In genomic region chr3:139434764-139435291, GRCh38 we compare ENCODE assay signal across 9 cellular contexts. TPM values are rescaled to one million over a fixed set of nuclear protein-coding genes. Genes with fewer than 3 reads are reported as not detected.
DNase-seq lines count a peak whose midpoint lies in the region; ATAC-seq and TF ChIP-seq lines count a peak whose summit lies in the region.
"Had no signal": no experiment of that assay in that cellular context is flagged by ENCODE, and none has a peak within 500 bp of the region (broad histone marks: within the 10 kb centered on the region; RNA-seq: fewer than 3 reads in every experiment).

No MANE protein-coding gene starts in this region.

- H3F3A ChIP-seq in MM.1S (ENCODE audit: insufficient read depth, low read length): no peaks in the 10 kb centered on the region

- no peaks in the 10 kb centered on the region for H3K27me3 ChIP-seq in HCT116 (ENCODE audit: insufficient read depth, low read length)
- no peaks in the 10 kb centered on the region for H3K27me3 ChIP-seq in adipocyte (replicated peaks; ENCODE audit: control insufficient read depth, insufficient read depth, low read length)
- no peaks in the 10 kb centered on the region for H3K27me3 ChIP-seq in suprapubic skin
- no peaks in the 10 kb centered on the region for H3K27me3 ChIP-seq in MM.1S (replicated peaks; ENCODE audit: insufficient read depth, low read length)

- H3K4me1 Mint-ChIP-seq in activated T-helper 1 cell treated with anti-CD3 and anti-CD28 coated beads, Interleukin-12 subunit alpha, Interleukin-12 subunit beta, Interleukin-2, Interleukin-4 antibody, amounts not matched to agents 30 ng/mL and 10 ng/mL and 1 ng/mL, durations not matched to agents 14 hours and 24 hours and 36 hours (ENCODE audit: low read depth): no peaks in the 10 kb centered on the region
- H3K4me1 Mint-ChIP-seq in stimulated activated effector memory CD8-positive, alpha-beta T cell treated with anti-CD3 and anti-CD28 coated beads, Interleukin-12 subunit alpha, Interleukin-12 subunit beta, amount 100 ng/mL, for 72 hours: no peaks in the 10 kb centered on the region

- TF ChIP-seq EP300 in suprapubic skin (IDR thresholded peaks at IDR 0.05): no peak

- H4K20me1 ChIP-seq in HCT116 (ENCODE audit: insufficient read depth) (no peaks in the 10 kb centered on the region), MM.1S (ENCODE audit: insufficient read depth, low read length) (no peaks in the 10 kb centered on the region)

- H3K36me3 Mint-ChIP-seq in activated T-helper 1 cell treated with anti-CD3 and anti-CD28 coated beads, Interleukin-12 subunit alpha, Interleukin-12 subunit beta, Interleukin-2, Interleukin-4 antibody, amounts not matched to agents 30 ng/mL and 10 ng/mL and 1 ng/mL, durations not matched to agents 14 hours and 24 hours and 36 hours (ENCODE audit: low read depth): no peaks in the 10 kb centered on the region
- no peaks in the 10 kb centered on the region for H3K36me3 Mint-ChIP-seq in stimulated activated effector memory CD8-positive, alpha-beta T cell treated with anti-CD3 and anti-CD28 coated beads, Interleukin-12 subunit alpha, Interleukin-12 subunit beta, amount 100 ng/mL, for 72 hours

- H3K9me2 ChIP-seq in HCT116 (ENCODE audit: insufficient read depth): no peaks in the 10 kb centered on the region
- H3K9me2 ChIP-seq in MM.1S (replicated peaks; ENCODE audit: insufficient read depth, low read length): no peaks in the 10 kb centered on the region

- no peak for TF ChIP-seq RAD21 in HCT116 (IDR thresholded peaks at IDR 0.05; ENCODE audit: low read depth)

- RAD21 ChIA-PET in HCT116 (lab: Charles Lee; ENCODE audit: low non-redundant PET in 1 of 2, low total read pairs in 2 of 2, uncharacterized antibody in 2 of 2, unreplicated experiment in 2 of 2): no interaction called here

- H3K36me3 ChIP-seq in HCT116 (ENCODE audit: control insufficient read depth in 1 of 2, insufficient read depth in 2 of 2, low read length in 2 of 2) (no peaks in the 10 kb centered on the region), adipocyte (ENCODE audit: control insufficient read depth, insufficient read depth, low read length, severe bottlenecking) (no peaks in the 10 kb centered on the region), suprapubic skin (no peaks in the 10 kb centered on the region), MM.1S (replicated peaks; ENCODE audit: insufficient read depth, low read length) (no peaks in the 10 kb centered on the region)

- ATAC-seq in HCT116: peak; percentile 49; the same call in 1 of the 2 replicates
- ATAC-seq in stimulated activated effector memory CD8-positive, alpha-beta T cell treated with anti-CD3 and anti-CD28 coated beads, Interleukin-12 subunit alpha, Interleukin-12 subunit beta, amount 100 ng/mL, for 72 hours: no peak

- H2AFZ ChIP-seq in HCT116 (ENCODE audit: low read depth, low read length, poor library complexity, severe bottlenecking): no peak overlapping the region
- H2AFZ ChIP-seq in MM.1S (ENCODE audit: low read length): no peak overlapping the region

- no peak overlapping the region for H3K9ac ChIP-seq in HCT116 (ENCODE audit: low read length)
- no peak overlapping the region for H3K9ac ChIP-seq in adipocyte (ENCODE audit: low read length)
- no peak overlapping the region for H3K9ac ChIP-seq in MM.1S (ENCODE audit: low read length)

- H3K4me1 ChIP-seq in HCT116 (ENCODE audit: control insufficient read depth in 1 of 2, insufficient read depth in 2 of 2, low read length in 2 of 2): peaks cover 0 to 6% of the 10 kb centered on the region in 2 experiments; a peak in 2 of 4 replicates
- H3K4me1 ChIP-seq in adipocyte (ENCODE audit: control insufficient read depth, insufficient read depth, low read length): peaks cover 13% of the 10 kb centered on the region
- H3K4me1 ChIP-seq in suprapubic skin: peaks cover 14% of the 10 kb centered on the region
- H3K4me1 ChIP-seq in MM.1S (ENCODE audit: low read length): no peaks in the 10 kb centered on the region

- no TSS peak for BruUV-seq in HCT116 (replicated peaks; lab: Mats Ljungman, UMichigan)

- no peak overlapping the region for H3K4me3 Mint-ChIP-seq in activated T-helper 1 cell treated with anti-CD3 and anti-CD28 coated beads, Interleukin-12 subunit alpha, Interleukin-12 subunit beta, Interleukin-2, Interleukin-4 antibody, amounts not matched to agents 30 ng/mL and 10 ng/mL and 1 ng/mL, durations not matched to agents 14 hours and 24 hours and 36 hours
- H3K4me3 Mint-ChIP-seq in stimulated activated effector memory CD8-positive, alpha-beta T cell treated with anti-CD3 and anti-CD28 coated beads, Interleukin-12 subunit alpha, Interleukin-12 subunit beta, amount 100 ng/mL, for 72 hours: no peak overlapping the region

- intact Hi-C loops in HCT116 (cut with micrococcal nuclease): no loop called here
- intact Hi-C loops in activated T-helper 1 cell treated with anti-CD3 and anti-CD28 coated beads, Interleukin-12 subunit alpha, Interleukin-12 subunit beta, Interleukin-2, Interleukin-4 antibody, amounts not matched to agents 30 ng/mL and 10 ng/mL and 1 ng/mL, durations not matched to agents 14 hours and 24 hours and 36 hours (cut with micrococcal nuclease): no loop called here

- 45% methylated on average over 2 of the region's 6 CpGs for WGBS in suprapubic skin

- H3K4me2 ChIP-seq in HCT116 (ENCODE audit: low read length) (no peak overlapping the region), MM.1S (ENCODE audit: low read depth, low read length) (no peak overlapping the region)

- POLR2A ChIA-PET in HCT116 (lab: Charles Lee): no interaction called here

- H3K27me3 Mint-ChIP-seq in activated T-helper 1 cell treated with anti-CD3 and anti-CD28 coated beads, Interleukin-12 subunit alpha, Interleukin-12 subunit beta, Interleukin-2, Interleukin-4 antibody, amounts not matched to agents 30 ng/mL and 10 ng/mL and 1 ng/mL, durations not matched to agents 14 hours and 24 hours and 36 hours (ENCODE audit: insufficient read depth): peaks cover 4% of the 10 kb centered on the region

- no peak overlapping the region for H3K27ac Mint-ChIP-seq in activated T-helper 1 cell treated with anti-CD3 and anti-CD28 coated beads, Interleukin-12 subunit alpha, Interleukin-12 subunit beta, Interleukin-2, Interleukin-4 antibody, amounts not matched to agents 30 ng/mL and 10 ng/mL and 1 ng/mL, durations not matched to agents 14 hours and 24 hours and 36 hours
- H3K27ac Mint-ChIP-seq in stimulated activated effector memory CD8-positive, alpha-beta T cell treated with anti-CD3 and anti-CD28 coated beads, Interleukin-12 subunit alpha, Interleukin-12 subunit beta, amount 100 ng/mL, for 72 hours: no peak overlapping the region

- no peak overlapping the region for H3K27ac ChIP-seq in HCT116 (ENCODE audit: low read depth, low read length)
- peak overlapping the region; percentile 65 for H3K27ac ChIP-seq in suprapubic skin
- no peak overlapping the region for H3K27ac ChIP-seq in MM.1S (ENCODE audit: low read length)

- TF ChIP-seq POLR2A in HCT116 (IDR thresholded peaks at IDR 0.05; ENCODE audit: borderline replicate concordance, extremely low read depth, insufficient read depth, insufficient read length) (no peak), suprapubic skin (IDR thresholded peaks at IDR 0.05) (no peak)

- DNase-seq in HCT116 (ENCODE audit: low read depth, low spot score) (no peak), adipocyte (ENCODE audit: low read depth) (peak; percentile 83), iris pigment epithelial cell (ENCODE audit: low read depth) (peak; percentile 83), suprapubic skin (ENCODE audit: low spot score in 2 of 2) (no peak), MM.1S (no peak)
- DNase-seq in activated T-helper 1 cell treated with anti-CD3 and anti-CD28 coated beads, Interleukin-12 subunit alpha, Interleukin-12 subunit beta, Interleukin-2, Interleukin-4 antibody, amounts not matched to agents 30 ng/mL and 10 ng/mL and 1 ng/mL, durations not matched to agents 14 hours and 24 hours and 36 hours (ENCODE audit: low spot score): no peak
- no peak for DNase-seq in stimulated activated effector memory CD8-positive, alpha-beta T cell treated with anti-CD3 and anti-CD28 coated beads, Interleukin-12 subunit alpha, Interleukin-12 subunit beta, amount 100 ng/mL, for 72 hours (ENCODE audit: low spot score in 2 of 2)
- DNase-seq: activated effector memory CD4-positive, alpha-beta T cell treated with anti-CD3 and anti-CD28 coated beads, Interleukin-2, amount 50 U/mL, for 16 hours had no signal

- H3K9me3 ChIP-seq in HCT116 (ENCODE audit: control insufficient read depth in 1 of 2, insufficient read depth in 1 of 2, low read depth in 1 of 2, low read length in 2 of 2) (no peaks in the 10 kb centered on the region), adipocyte (ENCODE audit: control insufficient read depth, low read length) (no peaks in the 10 kb centered on the region), suprapubic skin (no peaks in the 10 kb centered on the region), MM.1S (replicated peaks; ENCODE audit: insufficient read depth, low read length) (no peaks in the 10 kb centered on the region)

- H3K4me3 ChIP-seq in HCT116 (replicated peaks in 1 of 2; ENCODE audit: low read depth in 1 of 2, low read length in 2 of 2): no peak overlapping the region
- no peak overlapping the region for H3K4me3 ChIP-seq in adipocyte (ENCODE audit: low read length)
- no peak overlapping the region for H3K4me3 ChIP-seq in suprapubic skin
- H3K4me3 ChIP-seq in MM.1S (ENCODE audit: low read length): no peak overlapping the region

- CTCF ChIA-PET in HCT116 (lab: Charles Lee): no interaction called here

- TF ChIP-seq CTCF in HCT116 (IDR thresholded peaks at IDR 0.05 in 2 of 3, conservative IDR thresholded peaks at IDR 0.05 in 1 of 3; ENCODE audit: borderline replicate concordance in 1 of 3, insufficient read depth in 1 of 3, low read depth in 2 of 3, low read length in 2 of 3): no peak
- TF ChIP-seq CTCF in suprapubic skin (IDR thresholded peaks at IDR 0.05): peak in 1 of 2 donors; percentile 10
- TF ChIP-seq CTCF in MM.1S (IDR thresholded peaks at IDR 0.05; ENCODE audit: low read length): no peak

- H3K79me2 ChIP-seq in HCT116 (ENCODE audit: insufficient read depth, low read length) (no peaks in the 10 kb centered on the region), MM.1S (ENCODE audit: low read length) (no peaks in the 10 kb centered on the region)

- H3K9me3 Mint-ChIP-seq in activated T-helper 1 cell treated with anti-CD3 and anti-CD28 coated beads, Interleukin-12 subunit alpha, Interleukin-12 subunit beta, Interleukin-2, Interleukin-4 antibody, amounts not matched to agents 30 ng/mL and 10 ng/mL and 1 ng/mL, durations not matched to agents 14 hours and 24 hours and 36 hours: no peaks in the 10 kb centered on the region
- no peaks in the 10 kb centered on the region for H3K9me3 Mint-ChIP-seq in stimulated activated effector memory CD8-positive, alpha-beta T cell treated with anti-CD3 and anti-CD28 coated beads, Interleukin-12 subunit alpha, Interleukin-12 subunit beta, amount 100 ng/mL, for 72 hours

RNA-seq across cellular contexts. Expression of gene RBP2, which starts 41.5 kb away (rescaled TPM):
- total RNA-seq in HCT116 (2021; ENCODE audit: unreplicated experiment) (not detected), suprapubic skin (not detected)
- not detected in 2 replicates for polyA plus RNA-seq in HCT116 (2012)
- total RNA-seq in activated T-helper 1 cell treated with anti-CD3 and anti-CD28 coated beads, Interleukin-12 subunit alpha, Interleukin-12 subunit beta, Interleukin-2, Interleukin-4 antibody, amounts not matched to agents 30 ng/mL and 10 ng/mL and 1 ng/mL, durations not matched to agents 14 hours and 24 hours and 36 hours: not detected in 2 replicates
- polyA plus RNA-seq: liver had no signal

RNA-seq across cellular contexts. Expression of gene COPB2, which starts 45.4 kb away (rescaled TPM):
- total RNA-seq in HCT116 (2021; ENCODE audit: unreplicated experiment) (119 TPM), suprapubic skin (10 to 100 TPM; 46.7 to 59.3 (median 51.2) TPM)
- 89.6 and 114 TPM in 2 replicates for polyA plus RNA-seq in HCT116 (2012)
- total RNA-seq in activated T-helper 1 cell treated with anti-CD3 and anti-CD28 coated beads, Interleukin-12 subunit alpha, Interleukin-12 subunit beta, Interleukin-2, Interleukin-4 antibody, amounts not matched to agents 30 ng/mL and 10 ng/mL and 1 ng/mL, durations not matched to agents 14 hours and 24 hours and 36 hours: 96.9 and 103 TPM in 2 replicates

Comparison
In these comparisons a context has a peak if more than half of its experiments do, and no peak if none do; other contexts are left out.
1. DNase-seq: peak in adipocyte (single experiment) and iris pigment epithelial cell (single experiment); none in HCT116 (single experiment), suprapubic skin (0 of 2), MM.1S (single experiment), activated T-helper 1 cell treated with anti-CD3 and anti-CD28 coated beads, Interleukin-12 subunit alpha, Interleukin-12 subunit beta, Interleukin-2, Interleukin-4 antibody, amounts not matched to agents 30 ng/mL and 10 ng/mL and 1 ng/mL, durations not matched to agents 14 hours and 24 hours and 36 hours (single experiment) and stimulated activated effector memory CD8-positive, alpha-beta T cell treated with anti-CD3 and anti-CD28 coated beads, Interleukin-12 subunit alpha, Interleukin-12 subunit beta, amount 100 ng/mL, for 72 hours (0 of 2).